Comparison of ENCODE assay signal across 9 cellular contexts in the genomic region with DNA sequence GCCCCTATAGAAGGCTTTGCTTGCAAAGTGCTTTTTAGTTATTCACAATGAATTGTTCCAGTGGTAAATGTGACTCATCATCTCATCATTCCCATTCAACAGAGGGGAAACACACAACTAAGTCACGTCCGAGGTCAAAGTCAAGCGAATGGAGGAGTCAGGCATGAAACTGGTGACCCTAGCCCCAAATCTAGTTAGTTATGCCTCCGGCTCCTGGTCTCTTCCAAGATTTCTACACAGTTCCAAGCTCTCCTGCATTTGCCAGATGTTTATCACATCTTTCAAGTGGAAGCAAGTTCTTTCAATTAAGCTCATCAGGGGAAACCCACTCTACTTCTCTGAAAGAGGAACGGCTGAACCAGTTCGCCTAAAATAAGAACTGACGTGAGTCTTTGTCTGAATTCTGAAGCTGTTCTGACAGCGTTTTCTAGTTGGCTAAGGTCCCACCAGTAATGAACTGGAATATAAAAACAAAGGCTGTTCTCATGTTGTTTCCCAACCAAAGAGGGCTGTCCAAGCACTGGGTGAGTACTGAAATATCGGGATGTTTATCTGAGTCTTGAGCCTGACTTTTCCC.
A peak's percentile ranks its signal among the peaks of the same experiment; 100 is the strongest.
DNase-seq lines count a peak whose midpoint lies in the region; ATAC-seq lines count a peak whose summit lies in the region.
"Had no signal": no experiment of that assay in that cellular context is flagged by ENCODE, and none has a peak within 500 bp of the region (broad histone marks: within the 10 kb centered on the region; RNA-seq: fewer than 3 reads in every experiment).

No MANE protein-coding gene starts in this region.

- WGBS in aorta, 2 donors: 29 to 37% methylated on average over 9 of the region's 9 CpGs

- H3K9me3 ChIP-seq in aorta (ENCODE audit: control insufficient read depth, low read length): no peaks in the 10 kb centered on the region

- H3K27me3 ChIP-seq in aorta (ENCODE audit: control insufficient read depth in 1 of 2, insufficient read depth in 2 of 2, low read length in 1 of 2): peaks cover 0 to 2% of the 10 kb centered on the region in 2 donors

- no peak overlapping the region for H3K4me3 ChIP-seq in aorta (ENCODE audit: low read length in 2 of 2)

- peak; percentile 32 for DNase-seq in stimulated activated CD4-positive, alpha-beta T cell treated with anti-CD3 and anti-CD28 coated beads, Interleukin-15, amount 100 ng/mL, for 24 hours
- no peak for DNase-seq in stimulated activated CD4-positive, alpha-beta T cell treated with anti-CD3 and anti-CD28 coated beads, Interleukin-2, amount 100 ng/mL, for 24 hours
- DNase-seq in fibroblast of peridontal ligament (ENCODE audit: extremely low read depth) (peak; percentile 84), aorta (no peak), activated gamma-delta T cell treated with Interleukin-2 at 50 U/mL for 16 hours (no peak), HuH-7 (ENCODE audit: low spot score) (no peak), NCI-H1436 (lab: John Stamatoyannopoulos, UW) (no peak)
- DNase-seq: DMS 273 treated with DMSO at 0.1 percent for 48 hours had no signal

- intact Hi-C loops in aorta (cut with DNase I): no loop called here

- no peaks in the 10 kb centered on the region for H3K4me1 ChIP-seq in aorta (ENCODE audit: control insufficient read depth in 1 of 2, insufficient read depth in 2 of 2, low read length in 2 of 2)

- no peaks in the 10 kb centered on the region for H3K36me3 ChIP-seq in aorta (ENCODE audit: control insufficient read depth in 1 of 2, insufficient read depth in 2 of 2, low read length in 1 of 2)

- no peak overlapping the region for H3K27ac ChIP-seq in aorta (ENCODE audit: low read depth in 1 of 2, low read length in 2 of 2)

- ATAC-seq in HG03378 (IDR thresholded peaks at IDR 0.05; ENCODE audit: unreplicated experiment) (peak; percentile 79), aorta (ENCODE audit: low FRiP score) (peak; percentile 29)

Comparison
In these comparisons a context has a peak if more than half of its experiments do, and no peak if none do; other contexts are left out.
1. DNase-seq: peak in stimulated activated CD4-positive, alpha-beta T cell treated with anti-CD3 and anti-CD28 coated beads, Interleukin-15, amount 100 ng/mL, for 24 hours (single experiment) and fibroblast of peridontal ligament (single experiment); none in stimulated activated CD4-positive, alpha-beta T cell treated with anti-CD3 and anti-CD28 coated beads, Interleukin-2, amount 100 ng/mL, for 24 hours (0 of 2), aorta (0 of 2), activated gamma-delta T cell treated with Interleukin-2 at 50 U/mL for 16 hours (single experiment), HuH-7 (single experiment) and NCI-H1436 (single experiment).